In genomic region chr2:210818473-210818872, GRCh38 we compare ENCODE assay signal across 24 cellular contexts.
"Had no signal": no experiment of that assay in that cellular context is flagged by ENCODE, and none has a peak within 500 bp of the region (broad histone marks: within the 10 kb centered on the region; RNA-seq: fewer than 3 reads in every experiment).

No MANE protein-coding gene starts in this region.

- H3K36me3 Mint-ChIP-seq: activated CD8-positive, alpha-beta memory T cell treated with anti-CD3 and anti-CD28 coated beads, Interleukin-2, amount 10 ng/mL, durations not matched to agents 7 days and 5 days; activated naive CD8-positive, alpha-beta T cell treated with anti-CD3 and anti-CD28 coated beads, Interleukin-2, amount 10 ng/mL, durations not matched to agents 7 days and 5 days; immature natural killer cell; memory B cell; naive B cell; stimulated activated effector memory CD8-positive, alpha-beta T cell treated with anti-CD3 and anti-CD28 coated beads, Interleukin-12 subunit alpha, Interleukin-12 subunit beta, amount 100 ng/mL, for 72 hours had no signal

- H3K27me3 ChIP-seq: gastroesophageal sphincter, heart left ventricle had no signal

- DNase-seq: activated CD4-positive, alpha-beta memory T cell treated with anti-CD3 and anti-CD28 coated beads, Interleukin-2, amount 10 ng/mL, durations not matched to agents 7 days and 5 days; activated CD4-positive, alpha-beta T cell treated with anti-CD3 and anti-CD28 coated beads for 36 hours; activated CD8-positive, alpha-beta memory T cell treated with anti-CD3 and anti-CD28 coated beads, Interleukin-2, amount 10 ng/mL, durations not matched to agents 7 days and 5 days; activated naive CD4-positive, alpha-beta T cell treated with Interleukin-2 at 50 U/mL for 16 hours; activated naive CD8-positive, alpha-beta T cell treated with anti-CD3 and anti-CD28 coated beads, Interleukin-2, amount 10 ng/mL, durations not matched to agents 7 days and 5 days; activated T-cell treated with anti-CD3 and anti-CD28 coated beads, Interleukin-2, amount 50 U/mL, for 24 hours; amygdala; caudate nucleus; heart left ventricle; immature natural killer cell; kidney glomerular epithelial cell; left ventricle myocardium inferior; mucosa of descending colon; naive B cell; right cardiac atrium; stimulated activated CD4-positive, alpha-beta T cell treated with anti-CD3 and anti-CD28 coated beads, Interleukin-4, amount 100 ng/mL, for 24 hours had no signal

- H3K27ac ChIP-seq: gastroesophageal sphincter, heart left ventricle, left ventricle myocardium inferior, prostate gland, skin epidermis had no signal

- ATAC-seq: activated CD4-positive, alpha-beta T cell treated with anti-CD3 and anti-CD28 coated beads for 36 hours; activated CD8-positive, alpha-beta memory T cell treated with anti-CD3 and anti-CD28 coated beads, Interleukin-2, amount 10 ng/mL, durations not matched to agents 7 days and 5 days; esophagus mucosa; gastroesophageal sphincter; heart left ventricle; mucosa of descending colon; right cardiac atrium; stimulated activated effector memory CD8-positive, alpha-beta T cell treated with anti-CD3 and anti-CD28 coated beads, Interleukin-12 subunit alpha, Interleukin-12 subunit beta, amount 100 ng/mL, for 72 hours had no signal

- H3K4me1 ChIP-seq: gastroesophageal sphincter, heart left ventricle, left ventricle myocardium inferior, prostate gland had no signal

- H3K4me3 ChIP-seq: gastroesophageal sphincter, heart left ventricle, left ventricle myocardium inferior, mucosa of descending colon, prostate gland, skin epidermis had no signal

- H3K4me1 Mint-ChIP-seq: activated CD4-positive, alpha-beta memory T cell treated with anti-CD3 and anti-CD28 coated beads, Interleukin-2, amount 10 ng/mL, durations not matched to agents 7 days and 5 days; activated CD4-positive, alpha-beta T cell treated with anti-CD3 and anti-CD28 coated beads for 36 hours; activated CD8-positive, alpha-beta memory T cell treated with anti-CD3 and anti-CD28 coated beads, Interleukin-2, amount 10 ng/mL, durations not matched to agents 7 days and 5 days; activated naive CD8-positive, alpha-beta T cell treated with anti-CD3 and anti-CD28 coated beads, Interleukin-2, amount 10 ng/mL, durations not matched to agents 7 days and 5 days; immature natural killer cell; memory B cell; naive B cell; neural crest cell; stimulated activated effector memory CD8-positive, alpha-beta T cell treated with anti-CD3 and anti-CD28 coated beads, Interleukin-12 subunit alpha, Interleukin-12 subunit beta, amount 100 ng/mL, for 72 hours had no signal

- H3K36me3 ChIP-seq: gastroesophageal sphincter, heart left ventricle, left ventricle myocardium inferior, prostate gland had no signal

- H3K9me3 Mint-ChIP-seq: activated naive CD8-positive, alpha-beta T cell treated with anti-CD3 and anti-CD28 coated beads, Interleukin-2, amount 10 ng/mL, durations not matched to agents 7 days and 5 days; activated T-cell treated with anti-CD3 and anti-CD28 coated beads, Interleukin-2, amount 50 U/mL, for 24 hours; activated T-helper 2 cell treated with anti-CD3 and anti-CD28 coated beads, Interferon-gamma antibody, Interleukin-2, Interleukin-4, amounts not matched to agents 10 μg/mL and 5 μg/mL and 100 μg/mL, durations not matched to agents 14 hours and 24 hours and 36 hours; neural crest cell had no signal

- H3K4me3 Mint-ChIP-seq: activated CD4-positive, alpha-beta memory T cell treated with anti-CD3 and anti-CD28 coated beads, Interleukin-2, amount 10 ng/mL, durations not matched to agents 7 days and 5 days; activated CD4-positive, alpha-beta T cell treated with anti-CD3 and anti-CD28 coated beads for 36 hours; activated CD8-positive, alpha-beta memory T cell treated with anti-CD3 and anti-CD28 coated beads, Interleukin-2, amount 10 ng/mL, durations not matched to agents 7 days and 5 days; activated naive CD8-positive, alpha-beta T cell treated with anti-CD3 and anti-CD28 coated beads, Interleukin-2, amount 10 ng/mL, durations not matched to agents 7 days and 5 days; activated T-cell treated with anti-CD3 and anti-CD28 coated beads, Interleukin-2, amount 50 U/mL, for 24 hours; immature natural killer cell; memory B cell; naive B cell; neural crest cell; stimulated activated effector memory CD8-positive, alpha-beta T cell treated with anti-CD3 and anti-CD28 coated beads, Interleukin-12 subunit alpha, Interleukin-12 subunit beta, amount 100 ng/mL, for 72 hours had no signal

- H3K27ac Mint-ChIP-seq: activated CD4-positive, alpha-beta memory T cell treated with anti-CD3 and anti-CD28 coated beads, Interleukin-2, amount 10 ng/mL, durations not matched to agents 7 days and 5 days; activated CD4-positive, alpha-beta T cell treated with anti-CD3 and anti-CD28 coated beads for 36 hours; activated CD8-positive, alpha-beta memory T cell treated with anti-CD3 and anti-CD28 coated beads, Interleukin-2, amount 10 ng/mL, durations not matched to agents 7 days and 5 days; activated naive CD8-positive, alpha-beta T cell treated with anti-CD3 and anti-CD28 coated beads, Interleukin-2, amount 10 ng/mL, durations not matched to agents 7 days and 5 days; activated T-cell treated with anti-CD3 and anti-CD28 coated beads, Interleukin-2, amount 50 U/mL, for 24 hours; activated T-helper 2 cell treated with anti-CD3 and anti-CD28 coated beads, Interferon-gamma antibody, Interleukin-2, Interleukin-4, amounts not matched to agents 10 μg/mL and 5 μg/mL and 100 μg/mL, durations not matched to agents 14 hours and 24 hours and 36 hours; immature natural killer cell; memory B cell; naive B cell; stimulated activated effector memory CD8-positive, alpha-beta T cell treated with anti-CD3 and anti-CD28 coated beads, Interleukin-12 subunit alpha, Interleukin-12 subunit beta, amount 100 ng/mL, for 72 hours had no signal

- H3K9me3 ChIP-seq: mucosa of descending colon, prostate gland had no signal

- H3K27me3 Mint-ChIP-seq: activated CD4-positive, alpha-beta memory T cell treated with anti-CD3 and anti-CD28 coated beads, Interleukin-2, amount 10 ng/mL, durations not matched to agents 7 days and 5 days; activated CD4-positive, alpha-beta T cell treated with anti-CD3 and anti-CD28 coated beads for 36 hours; activated CD8-positive, alpha-beta memory T cell treated with anti-CD3 and anti-CD28 coated beads, Interleukin-2, amount 10 ng/mL, durations not matched to agents 7 days and 5 days; activated naive CD8-positive, alpha-beta T cell treated with anti-CD3 and anti-CD28 coated beads, Interleukin-2, amount 10 ng/mL, durations not matched to agents 7 days and 5 days; activated T-cell treated with anti-CD3 and anti-CD28 coated beads, Interleukin-2, amount 50 U/mL, for 24 hours; memory B cell; naive B cell had no signal
